Comparison of ENCODE assay signal across 16 cellular contexts in the genomic region with DNA sequence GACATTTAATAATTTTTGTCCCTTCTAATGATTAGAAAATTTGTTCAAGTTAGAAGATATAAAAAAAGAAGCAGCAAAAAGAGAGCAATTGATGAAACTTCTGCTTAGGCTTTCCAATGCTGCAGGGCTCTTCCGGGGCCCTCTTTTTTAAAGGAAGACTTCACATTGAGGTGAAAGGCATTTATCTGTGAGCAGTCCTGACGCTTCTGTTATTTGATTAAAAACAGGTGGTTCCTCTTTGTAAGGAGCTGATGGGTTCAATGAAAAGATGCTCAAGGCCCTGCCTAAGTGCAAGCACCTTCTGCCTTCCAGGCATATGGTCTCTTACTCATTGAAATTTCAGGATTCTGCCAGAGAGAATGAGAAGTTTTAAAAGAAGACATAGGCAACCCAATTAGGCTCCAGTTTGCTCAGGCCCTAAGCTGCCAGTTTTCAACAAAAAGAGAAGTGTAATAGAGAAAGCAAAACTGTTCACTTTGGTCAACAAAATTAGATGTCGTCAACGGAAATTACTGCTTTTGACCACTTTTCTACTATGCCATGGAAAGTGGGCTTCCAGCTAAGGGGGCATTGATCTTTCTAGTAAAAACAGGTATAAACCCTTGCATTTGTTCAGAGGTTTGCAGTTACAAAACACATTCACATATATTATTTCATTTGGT.
DNase-seq lines count a peak whose midpoint lies in the region; ATAC-seq and TF ChIP-seq lines count a peak whose summit lies in the region.
"Had no signal": no experiment of that assay in that cellular context is flagged by ENCODE, and none has a peak within 500 bp of the region (broad histone marks: within the 10 kb centered on the region; RNA-seq: fewer than 3 reads in every experiment).

No MANE protein-coding gene starts in this region.

- intact Hi-C loops in upper lobe of right lung (cut with DNase I) (no loop called here), left colon (cut with DNase I, micrococcal nuclease) (no loop called here)

- DNase-seq in SIG-M5 treated with dmso at 0.1 percent for 504 hours (lab: John Stamatoyannopoulos, UW; ENCODE audit: unreplicated experiment) (peak; percentile 24), SIG-M5 (lab: John Stamatoyannopoulos, UW) (no peak), NOMO-1 treated with DMSO at 0.1 percent for 48 hours (lab: John Stamatoyannopoulos, UW; ENCODE audit: unreplicated experiment) (peak; percentile 73), upper lobe of right lung (no peak), left colon (no peak), SK-N-SH (no peak)
- DNase-seq: 8988T; activated naive CD4-positive, alpha-beta T cell treated with anti-CD3 and anti-CD28 coated beads, Interleukin-2, amount 50 U/mL, for 16 hours; cerebellar nuclear complex; hypothalamus; NCI-H1694; NCI-H748 treated with DMSO at 0.1 percent for 48 hours; nucleus accumbens had no signal

- H3K9me3 ChIP-seq in upper lobe of right lung (no peaks in the 10 kb centered on the region), SK-N-SH (no peaks in the 10 kb centered on the region)
- H3K9me3 ChIP-seq: tibial nerve had no signal

- no peak overlapping the region for H3K4me2 ChIP-seq in SK-N-SH

- TF ChIP-seq RAD21 in SK-N-SH (IDR thresholded peaks at IDR 0.05; ENCODE audit: low read length), result no peak

- POLR2A ChIA-PET in SK-N-SH (lab: Yijun Ruan, JAX), result no interaction called here

- peaks cover 19% of the 10 kb centered on the region for H3K4me1 ChIP-seq in upper lobe of right lung
- no peaks in the 10 kb centered on the region for H3K4me1 ChIP-seq in SK-N-SH (ENCODE audit: control insufficient read depth in 1 of 2, insufficient read depth in 2 of 2, low read depth in 1 of 2, low read length in 1 of 2)

- H4K20me1 ChIP-seq in SK-N-SH (ENCODE audit: insufficient read depth), result no peaks in the 10 kb centered on the region

- H3K27ac ChIP-seq in upper lobe of right lung, result no peak overlapping the region
- H3K27ac ChIP-seq in SK-N-SH (ENCODE audit: low read depth in 2 of 2, low read length in 1 of 2), result no peak overlapping the region

- 0 out of 2 replicates have a peak, but pooled peaks cover 3% of the 10 kb centered on the region for H3K79me2 ChIP-seq in SK-N-SH (ENCODE audit: insufficient read depth)

- no peak overlapping the region for H2AFZ ChIP-seq in SK-N-SH (ENCODE audit: low read depth)

- no peak for TF ChIP-seq CTCF in upper lobe of right lung (IDR thresholded peaks at IDR 0.05)
- no peak for TF ChIP-seq CTCF in SK-N-SH (IDR thresholded peaks at IDR 0.05)

- H3K9ac ChIP-seq in SK-N-SH, result no peak overlapping the region

- WGBS in SK-N-SH (ENCODE audit: low lambda C conversion rate), result 80% methylated on average over 4 of the region's 4 CpGs

- H3K36me3 ChIP-seq in upper lobe of right lung, result no peaks in the 10 kb centered on the region
- peaks cover 0 to 48% of the 10 kb centered on the region in 2 experiments for H3K36me3 ChIP-seq in SK-N-SH (replicated peaks in 1 of 2; ENCODE audit: control insufficient read depth in 1 of 2, insufficient read depth in 2 of 2, low read length in 1 of 2)
- H3K36me3 ChIP-seq: tibial nerve had no signal

- H3K9me2 ChIP-seq in SK-N-SH, result no peaks in the 10 kb centered on the region

- peak; percentile 66 for ATAC-seq in HG02852 (IDR thresholded peaks at IDR 0.05; ENCODE audit: unreplicated experiment)
- ATAC-seq in upper lobe of right lung, result peak; percentile 32
- no peak for ATAC-seq in left colon
- no peak for ATAC-seq in HG02970 (IDR thresholded peaks at IDR 0.05; ENCODE audit: low FRiP score, unreplicated experiment)

- CTCF ChIA-PET in SK-N-SH (lab: Yijun Ruan, JAX), result interaction anchor here (0.7 kb wide), 1 partner anchor 18 kb away, joined by 3 read pairs; no protein-coding TSS in a partner anchor

- H3K27me3 ChIP-seq in upper lobe of right lung (no peaks in the 10 kb centered on the region), SK-N-SH (ENCODE audit: insufficient read depth) (no peaks in the 10 kb centered on the region)
- H3K27me3 ChIP-seq: tibial nerve had no signal

- TF ChIP-seq EP300 in SK-N-SH (IDR thresholded peaks at IDR 0.05; ENCODE audit: borderline replicate concordance in 1 of 2, low read depth in 1 of 2, low read length in 1 of 2), result no peak

- H3F3A ChIP-seq in SK-N-SH (replicated peaks; ENCODE audit: insufficient read depth), result no peaks in the 10 kb centered on the region

- no peak overlapping the region for H3K4me3 ChIP-seq in upper lobe of right lung
- no peak overlapping the region for H3K4me3 ChIP-seq in SK-N-SH (ENCODE audit: low read depth in 2 of 2, low read length in 1 of 2)
- H3K4me3 ChIP-seq: tibial nerve had no signal

TF ChIP-seq in SK-N-SH, 30 proteins besides CTCF, POLR2A, EP300 and RAD21:
- TF ChIP-seq RFX5 (IDR thresholded peaks at IDR 0.05; ENCODE audit: low read length) (no peak), TCF12 (IDR thresholded peaks at IDR 0.05) (no peak), JUND (IDR thresholded peaks at IDR 0.05) (no peak), MEF2A (IDR thresholded peaks at IDR 0.05; ENCODE audit: borderline replicate concordance, low read depth) (no peak), TAF1 (IDR thresholded peaks at IDR 0.05; ENCODE audit: borderline replicate concordance, low read depth, low read length) (no peak), TEAD4 (IDR thresholded peaks at IDR 0.05; ENCODE audit: borderline replicate concordance, insufficient read depth) (no peak), EZH2phosphoT487 (IDR thresholded peaks at IDR 0.05; ENCODE audit: borderline replicate concordance, low read depth) (no peak), POLR2AphosphoS5 (IDR thresholded peaks at IDR 0.05; ENCODE audit: low read depth, low read length) (no peak), GABPA (IDR thresholded peaks at IDR 0.05; ENCODE audit: low read depth) (no peak), FOSL2 (IDR thresholded peaks at IDR 0.05; ENCODE audit: borderline replicate concordance, low read depth) (no peak), CHD2 (IDR thresholded peaks at IDR 0.05; ENCODE audit: low read length, partially characterized antibody) (no peak), MXI1 (IDR thresholded peaks at IDR 0.05; ENCODE audit: low read depth, low read length) (no peak), NFIC (IDR thresholded peaks at IDR 0.05; ENCODE audit: borderline replicate concordance) (no peak), RXRA (IDR thresholded peaks at IDR 0.05; ENCODE audit: borderline replicate concordance, low read depth) (no peak)
- TF ChIP-seq, protein P1, sequence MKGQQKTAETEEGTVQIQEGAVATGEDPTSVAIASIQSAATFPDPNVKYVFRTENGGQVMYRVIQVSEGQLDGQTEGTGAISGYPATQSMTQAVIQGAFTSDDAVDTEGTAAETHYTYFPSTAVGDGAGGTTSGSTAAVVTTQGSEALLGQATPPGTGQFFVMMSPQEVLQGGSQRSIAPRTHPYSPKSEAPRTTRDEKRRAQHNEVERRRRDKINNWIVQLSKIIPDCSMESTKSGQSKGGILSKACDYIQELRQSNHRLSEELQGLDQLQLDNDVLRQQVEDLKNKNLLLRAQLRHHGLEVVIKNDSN (IDR thresholded peaks at IDR 0.05; ENCODE audit: borderline replicate concordance, low read depth), result no peak
- TF ChIP-seq, protein P2, sequence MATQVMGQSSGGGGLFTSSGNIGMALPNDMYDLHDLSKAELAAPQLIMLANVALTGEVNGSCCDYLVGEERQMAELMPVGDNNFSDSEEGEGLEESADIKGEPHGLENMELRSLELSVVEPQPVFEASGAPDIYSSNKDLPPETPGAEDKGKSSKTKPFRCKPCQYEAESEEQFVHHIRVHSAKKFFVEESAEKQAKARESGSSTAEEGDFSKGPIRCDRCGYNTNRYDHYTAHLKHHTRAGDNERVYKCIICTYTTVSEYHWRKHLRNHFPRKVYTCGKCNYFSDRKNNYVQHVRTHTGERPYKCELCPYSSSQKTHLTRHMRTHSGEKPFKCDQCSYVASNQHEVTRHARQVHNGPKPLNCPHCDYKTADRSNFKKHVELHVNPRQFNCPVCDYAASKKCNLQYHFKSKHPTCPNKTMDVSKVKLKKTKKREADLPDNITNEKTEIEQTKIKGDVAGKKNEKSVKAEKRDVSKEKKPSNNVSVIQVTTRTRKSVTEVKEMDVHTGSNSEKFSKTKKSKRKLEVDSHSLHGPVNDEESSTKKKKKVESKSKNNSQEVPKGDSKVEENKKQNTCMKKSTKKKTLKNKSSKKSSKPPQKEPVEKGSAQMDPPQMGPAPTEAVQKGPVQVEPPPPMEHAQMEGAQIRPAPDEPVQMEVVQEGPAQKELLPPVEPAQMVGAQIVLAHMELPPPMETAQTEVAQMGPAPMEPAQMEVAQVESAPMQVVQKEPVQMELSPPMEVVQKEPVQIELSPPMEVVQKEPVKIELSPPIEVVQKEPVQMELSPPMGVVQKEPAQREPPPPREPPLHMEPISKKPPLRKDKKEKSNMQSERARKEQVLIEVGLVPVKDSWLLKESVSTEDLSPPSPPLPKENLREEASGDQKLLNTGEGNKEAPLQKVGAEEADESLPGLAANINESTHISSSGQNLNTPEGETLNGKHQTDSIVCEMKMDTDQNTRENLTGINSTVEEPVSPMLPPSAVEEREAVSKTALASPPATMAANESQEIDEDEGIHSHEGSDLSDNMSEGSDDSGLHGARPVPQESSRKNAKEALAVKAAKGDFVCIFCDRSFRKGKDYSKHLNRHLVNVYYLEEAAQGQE (IDR thresholded peaks at IDR 0.05; ENCODE audit: low read depth, low read length), result no peak

Comparison
In these comparisons a context has a peak if more than half of its experiments do, and no peak if none do; other contexts are left out.
1. DNase-seq: peak in SIG-M5 treated with dmso at 0.1 percent for 504 hours (single experiment) and NOMO-1 treated with DMSO at 0.1 percent for 48 hours (single experiment); none in SIG-M5 (single experiment), upper lobe of right lung (single experiment), left colon (0 of 2) and SK-N-SH (single experiment).
2. ATAC-seq: peak in HG02852 (single experiment) and upper lobe of right lung (single experiment); none in left colon (single experiment) and HG02970 (single experiment).